ENCODE assay signal across 1 cellular context in genomic region chr3:114411292-114411691, GRCh38.
TF ChIP-seq lines count a peak whose summit lies in the region.

No MANE protein-coding gene starts in this region.

TF ChIP-seq in GM23338, 12 proteins besides CTCF, POLR2A, EP300 and RAD21:
- TF ChIP-seq REST (IDR thresholded peaks at IDR 0.05; ENCODE audit: unreplicated experiment) (no peak), NANOG (IDR thresholded peaks at IDR 0.05; ENCODE audit: borderline replicate concordance) (0 out of 2 replicates have a peak, but pooled peaks have one; percentile 53)
